9 cellular contexts compared by ENCODE assay signal in genomic region chr1:100719490-100719889, GRCh38. TPM values are rescaled to one million over a fixed set of nuclear protein-coding genes. Genes with fewer than 3 reads are reported as not detected.
DNase-seq lines count a peak whose midpoint lies in the region; ATAC-seq and TF ChIP-seq lines count a peak whose summit lies in the region.
"Had no signal": no experiment of that assay in that cellular context is flagged by ENCODE, and none has a peak within 500 bp of the region (broad histone marks: within the 10 kb centered on the region; RNA-seq: fewer than 3 reads in every experiment).

VCAM1 (plus strand) TSS chr1:100719742; CDS start chr1:100719861, 119 bp downstream.

- in situ Hi-C loops in ACHN (cut with HindIII; ENCODE audit: low pct_ligation_motif_present, low pct_unique_long_range_greater_than_20kb, low sequenced_read_pairs) = no loop called here

- DNase-seq in ACHN = peak; percentile 52
- DNase-seq in H7 = peak; percentile 19
- peak; percentile 23 for DNase-seq in dermis blood vessel endothelial cell
- DNase-seq in A172 (ENCODE audit: low spot score) = no peak
- DNase-seq in SHP77 (lab: John Stamatoyannopoulos, UW) = no peak
- no peak for DNase-seq in cerebellar cortex (ENCODE audit: low spot score)

- H3K27me3 ChIP-seq in H7 (ENCODE audit: control insufficient read depth, insufficient read depth, low read length) = no peaks in the 10 kb centered on the region
- H3K27me3 ChIP-seq: BLaER1 had no signal

- H3K4me3 Mint-ChIP-seq in nephron = peak within 1 kb of the TSS; percentile 81 to 92 (median 83)

- no peaks in the 10 kb centered on the region for H3K27me3 Mint-ChIP-seq in nephron (ENCODE audit: low read depth)

- peaks cover 42% of the 10 kb centered on the region for H3K4me1 Mint-ChIP-seq in nephron

- TF ChIP-seq CTCF in nephron (IDR thresholded peaks at IDR 0.05; ENCODE audit: unreplicated experiment in 3 of 3) = no peak

- H3K36me3 ChIP-seq in H7 (replicated peaks; ENCODE audit: control insufficient read depth, insufficient read depth, low read length) = no peaks in the 10 kb centered on the region
- H3K36me3 ChIP-seq: BLaER1 had no signal

- no peak within 1 kb of the TSS for H3K4me3 ChIP-seq in H7 (ENCODE audit: insufficient read depth, low read depth, low read length)
- H3K4me3 ChIP-seq: BLaER1 had no signal

- no peaks in the 10 kb centered on the region for H3K9me3 Mint-ChIP-seq in nephron

- peak within 1 kb of the TSS; percentile 84 to 92 (median 89) for H3K27ac Mint-ChIP-seq in nephron

- H3K36me3 Mint-ChIP-seq in nephron (ENCODE audit: low read depth) = peaks cover 11% of the 10 kb centered on the region

- ATAC-seq in HG03135 (IDR thresholded peaks at IDR 0.05; ENCODE audit: unreplicated experiment) = no peak

RNA-seq across cellular contexts. Expression of gene VCAM1, which starts in this region (rescaled TPM):
- total RNA-seq in H7 (2014; rRNA removed; shearing (Covaris generic)) = not detected in 2 replicates
- total RNA-seq in dermis blood vessel endothelial cell = 6.2 and 24.5 TPM in 2 replicates
- 0.05 and 1.1 TPM in 2 replicates for total RNA-seq in A172 (2014; rRNA removed; shearing (Covaris generic))

Comparison
In these comparisons a context has a peak if more than half of its experiments do, and no peak if none do; other contexts are left out.
1. Peak in DNase-seq in H7; RNA of the gene not detected or under 1 TPM.
2. DNase-seq: peak in ACHN (single experiment) and dermis blood vessel endothelial cell (single experiment); none in A172 (single experiment), SHP77 (0 of 2) and cerebellar cortex (single experiment).